Comparison of ENCODE assay signal across 8 cellular contexts in the genomic region with DNA sequence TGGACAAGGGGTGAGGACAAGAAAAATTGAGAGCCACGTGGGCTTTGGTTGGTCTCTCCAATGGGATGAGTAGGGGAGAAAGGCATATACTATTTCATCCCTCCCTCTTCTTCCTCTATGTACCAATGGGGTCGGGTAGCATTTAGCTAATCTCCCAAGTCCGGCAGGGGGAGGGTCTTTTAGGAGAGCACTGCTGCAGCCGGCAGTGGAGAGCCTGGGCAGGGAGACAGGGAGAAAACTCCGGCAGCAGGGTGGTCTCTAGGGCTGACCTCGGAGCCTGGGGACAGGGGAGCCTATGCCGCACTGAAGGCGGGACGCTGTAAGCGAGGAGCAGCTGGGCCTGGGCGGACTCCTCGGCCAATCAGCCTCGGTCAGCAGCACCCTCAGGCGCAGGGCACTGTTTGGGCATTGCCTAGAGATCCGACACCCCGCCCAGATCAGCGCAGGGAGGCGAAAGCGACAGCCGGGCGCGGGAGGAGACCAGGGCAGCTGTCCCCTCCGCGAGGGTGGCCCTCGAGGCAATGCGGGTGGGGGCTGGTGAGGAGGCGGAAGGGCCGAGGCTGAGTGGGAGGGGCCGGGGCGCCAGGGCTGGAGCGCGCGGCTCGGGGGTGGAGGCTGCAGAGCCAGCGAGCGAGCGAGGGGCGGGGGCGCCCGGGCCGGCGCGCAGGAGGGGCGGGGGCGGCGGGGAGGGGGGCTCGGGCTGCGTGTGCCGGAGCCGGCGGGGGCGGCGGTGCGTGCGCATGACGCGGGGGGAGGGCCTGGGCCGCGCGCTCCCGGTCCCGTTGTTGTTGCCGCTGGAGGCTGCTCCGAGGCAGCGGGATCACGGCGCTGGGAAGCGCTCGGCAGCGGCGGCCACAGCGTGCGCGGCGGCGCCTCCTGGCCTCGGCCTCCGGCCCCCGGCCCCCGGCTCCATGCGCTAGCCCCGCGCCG. TPM values are rescaled to one million over a fixed set of nuclear protein-coding genes. Genes with fewer than 3 reads are reported as not detected.
DNase-seq lines count a peak whose midpoint lies in the region; ATAC-seq lines count a peak whose summit lies in the region.

Gene AGAP3 (plus strand): TSS at position 785 of the 930 bp plus-strand sequence. CDS start 267 bp downstream, outside the sequence.

- peak; percentile 92 for DNase-seq in AG08395 (ENCODE audit: low spot score)
- DNase-seq in NCI-H460 (ENCODE audit: extremely low read depth, low read depth): peak; percentile 79
- peak; percentile 73 for DNase-seq in activated CD4-positive, alpha-beta T cell treated with anti-CD3 and anti-CD28 coated beads for 36 hours
- peak; percentile 74 for DNase-seq in dedifferentiated amniotic fluid mesenchymal stem cell (ENCODE audit: extremely low spot score)
- peak; percentile 91 for DNase-seq in left colon
- peak; percentile 74 for DNase-seq in stimulated activated CD4-positive, alpha-beta T cell treated with anti-CD3 and anti-CD28 coated beads, Interleukin-15, amount 100 ng/mL, for 24 hours

- intact Hi-C loops in activated CD4-positive, alpha-beta T cell treated with anti-CD3 and anti-CD28 coated beads for 36 hours (cut with DNase I, micrococcal nuclease): loop anchor here in 1 of 2 experiments (2.0 to 10.0 kb wide), 3 partner anchors 67 to 1371 kb away; partner anchors contain the start of gene GIMAP7
- intact Hi-C loops in left colon (cut with DNase I, micrococcal nuclease): no loop called here

- H3K27me3 Mint-ChIP-seq in activated CD4-positive, alpha-beta T cell treated with anti-CD3 and anti-CD28 coated beads for 36 hours: peaks cover 7% of the 10 kb centered on the region

- POLR2A ChIA-PET in activated CD4-positive, alpha-beta T cell treated with anti-CD3 and anti-CD28 coated beads for 36 hours (lab: Charles Lee): interaction anchor here (1.0 kb wide), 1 partner anchor 94 kb away, joined by 3 read pairs; no protein-coding TSS in a partner anchor

- H3K27ac Mint-ChIP-seq in activated CD4-positive, alpha-beta T cell treated with anti-CD3 and anti-CD28 coated beads for 36 hours: peak within 1 kb of the TSS; percentile 84

- peaks cover 43% of the 10 kb centered on the region for H3K4me1 Mint-ChIP-seq in activated CD4-positive, alpha-beta T cell treated with anti-CD3 and anti-CD28 coated beads for 36 hours

- peak within 1 kb of the TSS; percentile 81 for H3K4me3 Mint-ChIP-seq in activated CD4-positive, alpha-beta T cell treated with anti-CD3 and anti-CD28 coated beads for 36 hours

- no peaks in the 10 kb centered on the region for H3K9me3 Mint-ChIP-seq in activated CD4-positive, alpha-beta T cell treated with anti-CD3 and anti-CD28 coated beads for 36 hours (ENCODE audit: low read depth)

- H3K36me3 Mint-ChIP-seq in activated CD4-positive, alpha-beta T cell treated with anti-CD3 and anti-CD28 coated beads for 36 hours (ENCODE audit: low read depth): peaks cover 4% of the 10 kb centered on the region

- CTCF ChIA-PET in activated CD4-positive, alpha-beta T cell treated with anti-CD3 and anti-CD28 coated beads for 36 hours (lab: Charles Lee): interaction anchor here (0.6 to 1.9 kb wide), 10 partner anchors 8 to 1612 kb away, joined by 3 to 5 read pairs (median 4); partner anchors contain the start of gene SLC4A2

- ATAC-seq in GM18867 (IDR thresholded peaks at IDR 0.05; ENCODE audit: unreplicated experiment): peak; percentile 50
- peak; percentile 37 for ATAC-seq in HG03103 (IDR thresholded peaks at IDR 0.05; ENCODE audit: low read depth, unreplicated experiment)
- peak; percentile 8 for ATAC-seq in activated CD4-positive, alpha-beta T cell treated with anti-CD3 and anti-CD28 coated beads for 36 hours
- ATAC-seq in left colon: peak; percentile 60

RNA-seq across cellular contexts. Expression of gene AGAP3, which starts in this region (rescaled TPM):
- 39.6 and 43.2 TPM in 2 replicates for total RNA-seq in NCI-H460 (2014; rRNA removed; shearing (Covaris generic))
- polyA plus RNA-seq in NCI-H460 (2014; cell fraction: nucleus; rRNA removed): 90.8 and 96.6 TPM in 2 replicates
- total RNA-seq in activated CD4-positive, alpha-beta T cell treated with anti-CD3 and anti-CD28 coated beads for 36 hours: 10 to 100 TPM; 29.4 to 33.2 TPM
- 10 to 100 TPM; 50.8 to 64.0 TPM for total RNA-seq in left colon

Comparison
In these comparisons a context has a peak if more than half of its experiments do, and no peak if none do; other contexts are left out.
1. Peak in every context shown above with its lines: DNase-seq and ATAC-seq.
2. ATAC-seq: peak in every context shown above with its lines; median percentile 60 in left colon; 50 in GM18867; 37 in HG03103; 8 in activated CD4-positive, alpha-beta T cell treated with anti-CD3 and anti-CD28 coated beads for 36 hours.